Comparison of ENCODE assay signal across 10 cellular contexts in the genomic region with DNA sequence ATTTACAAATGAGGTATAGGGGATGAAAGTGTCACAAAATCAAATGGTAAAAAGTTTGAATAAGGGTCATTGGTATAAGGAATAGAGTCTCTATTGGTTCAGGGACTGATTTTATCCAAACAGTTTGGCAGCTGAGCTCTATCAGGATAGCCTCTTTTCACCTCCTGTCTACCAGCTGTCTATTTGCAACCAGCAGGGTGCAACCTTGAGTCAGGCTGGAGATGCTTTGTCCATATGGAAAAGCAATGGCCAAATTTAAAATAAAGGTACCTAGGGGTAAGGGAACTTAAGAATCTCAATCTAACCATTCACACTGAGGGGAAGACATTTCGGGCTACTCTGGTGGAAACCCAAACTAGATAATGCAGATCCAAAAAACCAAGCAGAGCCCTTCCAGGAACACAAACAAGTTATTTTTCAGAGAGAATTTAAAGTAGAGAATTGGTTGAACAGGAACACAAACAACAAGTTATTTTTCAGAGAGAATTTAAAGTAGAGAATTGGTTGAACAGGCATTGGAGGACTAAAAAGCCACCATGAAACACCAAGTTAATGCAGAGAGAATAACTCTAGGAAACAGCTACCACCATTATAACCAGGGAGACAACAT. TPM values are rescaled to one million over a fixed set of nuclear protein-coding genes. Genes with fewer than 3 reads are reported as not detected.
DNase-seq lines count a peak whose midpoint lies in the region; ATAC-seq and TF ChIP-seq lines count a peak whose summit lies in the region.
"Had no signal": no experiment of that assay in that cellular context is flagged by ENCODE, and none has a peak within 500 bp of the region (broad histone marks: within the 10 kb centered on the region; RNA-seq: fewer than 3 reads in every experiment).

No MANE protein-coding gene starts in this region.

- H3K36me3 ChIP-seq in RWPE2 (ENCODE audit: low read depth) (no peaks in the 10 kb centered on the region), kidney epithelial cell (ENCODE audit: control insufficient read depth, insufficient read depth, low read length) (no peaks in the 10 kb centered on the region)

- ATAC-seq in HG02798 (IDR thresholded peaks at IDR 0.05; ENCODE audit: poor library complexity, unreplicated experiment), result peak; percentile 35
- peak; percentile 73; the same call in 2 of the 3 replicates for ATAC-seq in RWPE2 (ENCODE audit: low read depth)
- no peak for ATAC-seq in stimulated activated memory B cell treated with anti-CD40 and anti-IgM and Interleukin-4, amounts not matched to agents 10 μg/mL and 1 μg/mL and 100 μg/mL, for 72 hours
- ATAC-seq in activated naive CD4-positive, alpha-beta T cell treated with anti-CD3 and anti-CD28 coated beads, Interleukin-2, amount 50 U/mL, for 72 hours, result no peak
- no peak for ATAC-seq in HG03175 (IDR thresholded peaks at IDR 0.05; ENCODE audit: unreplicated experiment)

- no peaks in the 10 kb centered on the region for H3K36me3 Mint-ChIP-seq in stimulated activated memory B cell treated with anti-CD40 and anti-IgM and Interleukin-4, amounts not matched to agents 10 μg/mL and 1 μg/mL and 100 μg/mL, for 72 hours
- no peaks in the 10 kb centered on the region for H3K36me3 Mint-ChIP-seq in activated naive CD4-positive, alpha-beta T cell treated with anti-CD3 and anti-CD28 coated beads, Interleukin-2, amount 50 U/mL, for 72 hours

- TF ChIP-seq CTCF in RWPE2 (IDR thresholded peaks at IDR 0.05; ENCODE audit: poor library complexity, severe bottlenecking) (peak; percentile 86), kidney epithelial cell (IDR thresholded peaks at IDR 0.05; ENCODE audit: insufficient read depth, low read length, poor library complexity, severe bottlenecking) (peak; percentile 79)

- H3K27me3 ChIP-seq in RWPE2 (ENCODE audit: insufficient read depth, poor library complexity, severe bottlenecking) (peaks cover 16% of the 10 kb centered on the region), kidney epithelial cell (ENCODE audit: control insufficient read depth, insufficient read depth, low read length) (no peaks in the 10 kb centered on the region)

- H3K9me3 Mint-ChIP-seq in stimulated activated memory B cell treated with anti-CD40 and anti-IgM and Interleukin-4, amounts not matched to agents 10 μg/mL and 1 μg/mL and 100 μg/mL, for 72 hours, result no peaks in the 10 kb centered on the region
- no peaks in the 10 kb centered on the region for H3K9me3 Mint-ChIP-seq in activated naive CD4-positive, alpha-beta T cell treated with anti-CD3 and anti-CD28 coated beads, Interleukin-2, amount 50 U/mL, for 72 hours

- H3K27me3 Mint-ChIP-seq in stimulated activated memory B cell treated with anti-CD40 and anti-IgM and Interleukin-4, amounts not matched to agents 10 μg/mL and 1 μg/mL and 100 μg/mL, for 72 hours, result no peaks in the 10 kb centered on the region

- no peak overlapping the region for H3K27ac ChIP-seq in RWPE2 (ENCODE audit: poor library complexity, severe bottlenecking)

- H3K4me3 ChIP-seq in RWPE2 (ENCODE audit: severe bottlenecking), result no peak overlapping the region
- no peak overlapping the region for H3K4me3 ChIP-seq in kidney epithelial cell (ENCODE audit: low read depth, low read length)

- no peaks in the 10 kb centered on the region for H3K9me3 ChIP-seq in RWPE2 (ENCODE audit: severe bottlenecking)

- H3K4me1 Mint-ChIP-seq in stimulated activated memory B cell treated with anti-CD40 and anti-IgM and Interleukin-4, amounts not matched to agents 10 μg/mL and 1 μg/mL and 100 μg/mL, for 72 hours, result no peaks in the 10 kb centered on the region

- H3K27ac Mint-ChIP-seq in stimulated activated memory B cell treated with anti-CD40 and anti-IgM and Interleukin-4, amounts not matched to agents 10 μg/mL and 1 μg/mL and 100 μg/mL, for 72 hours, result no peak overlapping the region
- H3K27ac Mint-ChIP-seq in activated naive CD4-positive, alpha-beta T cell treated with anti-CD3 and anti-CD28 coated beads, Interleukin-2, amount 50 U/mL, for 72 hours, result no peak overlapping the region

- peak; percentile 77 for DNase-seq in D341Med (ENCODE audit: low spot score)
- no peak for DNase-seq in RWPE2 (ENCODE audit: low spot score)
- DNase-seq in kidney epithelial cell (ENCODE audit: low read depth), result no peak
- DNase-seq in T-helper 9 cell, result no peak
- no peak for DNase-seq in activated naive CD4-positive, alpha-beta T cell treated with anti-CD3 and anti-CD28 coated beads, Interleukin-2, amount 50 U/mL, for 72 hours (ENCODE audit: low spot score in 2 of 2)
- DNase-seq: foreskin melanocyte had no signal

- no peaks in the 10 kb centered on the region for H3K4me1 ChIP-seq in RWPE2 (ENCODE audit: insufficient read depth, poor library complexity, severe bottlenecking)

- no peak overlapping the region for H3K4me3 Mint-ChIP-seq in stimulated activated memory B cell treated with anti-CD40 and anti-IgM and Interleukin-4, amounts not matched to agents 10 μg/mL and 1 μg/mL and 100 μg/mL, for 72 hours

RNA-seq across cellular contexts. Expression of gene CA10, which starts 12.6 kb away (rescaled TPM):
- 0.13 TPM in 1 of 2 replicates, not detected in the other for total RNA-seq in kidney epithelial cell
- not detected for total RNA-seq in activated naive CD4-positive, alpha-beta T cell treated with anti-CD3 and anti-CD28 coated beads, Interleukin-2, amount 50 U/mL, for 72 hours
- total RNA-seq: T-helper 1 cell treated with Interleukin-12 subunit alpha and Interleukin-12 subunit beta and Interleukin-4 antibody, amounts not matched to agents 30 ng/mL and 1 ng/mL, for 36 hours had no signal

Comparison
In these comparisons a context has a peak if more than half of its experiments do, and no peak if none do; other contexts are left out.
1. ATAC-seq: peak in HG02798 (single experiment) and RWPE2 (single experiment); none in stimulated activated memory B cell treated with anti-CD40 and anti-IgM and Interleukin-4, amounts not matched to agents 10 μg/mL and 1 μg/mL and 100 μg/mL, for 72 hours (single experiment), activated naive CD4-positive, alpha-beta T cell treated with anti-CD3 and anti-CD28 coated beads, Interleukin-2, amount 50 U/mL, for 72 hours (0 of 2) and HG03175 (single experiment).